ENCODE assay signal across 15 cellular contexts in genomic region chr22:44583076-44583760, GRCh38.
DNase-seq lines count a peak whose midpoint lies in the region; ATAC-seq and TF ChIP-seq lines count a peak whose summit lies in the region.
"Had no signal": no experiment of that assay in that cellular context is flagged by ENCODE, and none has a peak within 500 bp of the region (broad histone marks: within the 10 kb centered on the region; RNA-seq: fewer than 3 reads in every experiment).

No MANE protein-coding gene starts in this region.

- no peak overlapping the region for H3K4me2 ChIP-seq in fibroblast of lung (ENCODE audit: extremely low read depth, insufficient read depth, low read length)

- no peaks in the 10 kb centered on the region for H3K9me3 ChIP-seq in fibroblast of lung (ENCODE audit: control insufficient read depth, insufficient read depth, low read depth, low read length)
- H3K9me3 ChIP-seq: thoracic aorta had no signal

- no peak overlapping the region for H3K9ac ChIP-seq in fibroblast of lung (ENCODE audit: insufficient read depth, low read length)

- DNase-seq in NCI-H1417 (lab: John Stamatoyannopoulos, UW) (peak; percentile 3 to 59 (median 20)), NCI-H1417 treated with DMSO at 0.1 percent for 48 hours (lab: John Stamatoyannopoulos, UW) (no peak), NCI-H69 (lab: John Stamatoyannopoulos, UW) (peak; percentile 43), fibroblast of lung (ENCODE audit: low read depth in 2 of 2) (peak in 1 of 2 donors; percentile 20), sciatic nerve (ENCODE audit: low spot score) (peak; percentile 38), CD1c-positive myeloid dendritic cell (ENCODE audit: extremely low spot score) (no peak)
- DNase-seq in activated CD8-positive, alpha-beta memory T cell treated with anti-CD3 and anti-CD28 coated beads for 24 hours = no peak
- DNase-seq: activated naive CD4-positive, alpha-beta T cell treated with Interleukin-2 at 50 U/mL for 16 hours; KBM-7; NCI-H187 treated with DMSO at 0.1 percent for 48 hours; NCI-H82; occipital lobe; SHP77 treated with DMSO at 0.1 percent for 48 hours had no signal

- peaks cover 3% of the 10 kb centered on the region for H3K27me3 ChIP-seq in fibroblast of lung (ENCODE audit: control insufficient read depth, insufficient read depth, low read length)

- H3K27ac ChIP-seq in fibroblast of lung (ENCODE audit: insufficient read depth, low read length) = no peak overlapping the region
- H3K27ac ChIP-seq: thoracic aorta had no signal

- H3K36me3 ChIP-seq in fibroblast of lung (ENCODE audit: control insufficient read depth, insufficient read depth, low read length) = no peaks in the 10 kb centered on the region
- H3K36me3 ChIP-seq: thoracic aorta had no signal

- H3K4me3 ChIP-seq in fibroblast of lung (replicated peaks in 1 of 4; ENCODE audit: control extremely low read depth in 1 of 4, insufficient read depth in 1 of 4, low read depth in 3 of 4, low read length in 4 of 4) = no peak overlapping the region
- H3K4me3 ChIP-seq: thoracic aorta had no signal

- ATAC-seq in sciatic nerve (no peak), GM21528 (IDR thresholded peaks at IDR 0.05; ENCODE audit: low FRiP score, unreplicated experiment) (no peak)

- no peaks in the 10 kb centered on the region for H3K4me1 ChIP-seq in fibroblast of lung (ENCODE audit: control insufficient read depth, extremely low read depth, insufficient read depth, low read length)

- no peaks in the 10 kb centered on the region for H4K20me1 ChIP-seq in fibroblast of lung (ENCODE audit: control insufficient read depth, extremely low read depth, insufficient read depth, low read length)

- H2AFZ ChIP-seq in fibroblast of lung (ENCODE audit: low read length) = peak overlapping the region; percentile 39

- TF ChIP-seq CTCF in fibroblast of lung (conservative IDR thresholded peaks at IDR 0.05 in 1 of 2, IDR thresholded peaks at IDR 0.05 in 1 of 2; ENCODE audit: low read depth in 1 of 2, low read length in 2 of 2) = no peak

- intact Hi-C loops in sciatic nerve (cut with DNase I) = no loop called here

- no peaks in the 10 kb centered on the region for H3K79me2 ChIP-seq in fibroblast of lung (ENCODE audit: control insufficient read depth, insufficient read depth, low read length)

Comparison
In these comparisons a context has a peak if more than half of its experiments do, and no peak if none do; other contexts are left out.
1. DNase-seq: peak in NCI-H1417 (3 of 3), NCI-H69 (single experiment) and sciatic nerve (single experiment); none in NCI-H1417 treated with DMSO at 0.1 percent for 48 hours (single experiment), CD1c-positive myeloid dendritic cell (single experiment) and activated CD8-positive, alpha-beta memory T cell treated with anti-CD3 and anti-CD28 coated beads for 24 hours (single experiment).